ENCODE assay signal across 12 cellular contexts in the genomic region with DNA sequence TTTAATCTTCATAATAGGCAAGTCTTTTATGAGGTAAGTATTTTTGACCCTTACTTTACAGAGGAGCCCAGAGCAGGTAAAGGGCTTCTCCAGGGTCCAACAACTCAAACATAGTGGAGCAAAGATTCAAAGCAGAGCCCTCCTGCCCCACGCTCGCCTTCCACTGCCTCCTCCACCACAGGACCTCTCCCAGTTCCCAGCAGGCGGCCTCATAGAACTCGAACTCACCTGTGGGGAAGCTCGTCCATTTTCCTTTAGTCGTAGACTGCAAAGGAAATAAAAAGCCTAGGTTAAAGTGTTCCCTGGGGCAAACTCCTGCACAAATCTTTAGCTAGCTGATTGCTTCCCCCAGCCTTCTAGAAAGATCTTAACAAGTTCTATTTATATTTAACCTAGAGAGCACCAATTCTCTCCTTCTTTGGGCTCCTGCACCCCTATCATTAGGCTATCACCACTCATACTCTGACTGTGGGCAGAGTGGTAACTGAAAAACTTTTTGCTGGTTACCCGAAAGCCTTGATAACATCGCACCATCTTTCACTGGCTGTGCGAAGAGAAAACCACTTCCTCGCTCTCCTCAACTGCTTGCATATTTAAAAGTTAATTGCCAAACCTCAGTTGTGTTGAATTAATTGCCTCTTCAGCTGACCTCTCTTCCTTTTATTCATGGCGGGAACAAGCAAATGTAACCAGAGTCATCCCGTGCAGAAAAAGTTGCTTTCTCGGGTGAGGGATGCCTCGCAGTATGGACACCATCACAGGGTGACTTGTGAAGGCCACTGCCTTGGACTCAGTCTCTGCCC.
DNase-seq lines count a peak whose midpoint lies in the region; ATAC-seq, FAIRE-seq and TF ChIP-seq lines count a peak whose summit lies in the region.
"Had no signal": no experiment of that assay in that cellular context is flagged by ENCODE, and none has a peak within 500 bp of the region (broad histone marks: within the 10 kb centered on the region; RNA-seq: fewer than 3 reads in every experiment).

No MANE protein-coding gene starts in this region.

- no peak overlapping the region for H3K4me3 ChIP-seq in parathyroid adenoma (ENCODE audit: low read depth, low read length)
- H3K4me3 ChIP-seq: psoas muscle had no signal

- peaks cover 29% of the 10 kb centered on the region for H3K4me1 ChIP-seq in parathyroid adenoma
- H3K4me1 ChIP-seq: psoas muscle had no signal

- FAIRE-seq in D721Med (lab: Jason Lieb, UNC): no peak

- ATAC-seq in GM18498 (IDR thresholded peaks at IDR 0.05; ENCODE audit: unreplicated experiment) (peak; percentile 78), HG02759 (IDR thresholded peaks at IDR 0.05; ENCODE audit: unreplicated experiment) (peak; percentile 58), GM19023 (IDR thresholded peaks at IDR 0.05; ENCODE audit: unreplicated experiment) (no peak), HG03342 (IDR thresholded peaks at IDR 0.05; ENCODE audit: unreplicated experiment) (no peak), GM21515 (IDR thresholded peaks at IDR 0.05; ENCODE audit: unreplicated experiment) (no peak)
- ATAC-seq in activated CD4-positive, CD25-positive, alpha-beta regulatory T cell treated with anti-CD3 and anti-CD28 coated beads, Interleukin-2, amount 50 U/mL, for 24 hours: peak; percentile 97 to 98
- ATAC-seq: psoas muscle had no signal

- H3K4me2 ChIP-seq in parathyroid adenoma (ENCODE audit: low read length): no peak overlapping the region

- H3K9me3 ChIP-seq in parathyroid adenoma (ENCODE audit: control insufficient read depth, low read length): no peaks in the 10 kb centered on the region
- H3K9me3 ChIP-seq: psoas muscle had no signal

- TF ChIP-seq CTCF in parathyroid adenoma (IDR thresholded peaks at IDR 0.05) (no peak), D721Med (IDR thresholded peaks at IDR 0.05; ENCODE audit: insufficient read depth, missing control alignments) (no peak)

- no peak overlapping the region for H2AFZ ChIP-seq in parathyroid adenoma

- no peaks in the 10 kb centered on the region for H3K79me2 ChIP-seq in parathyroid adenoma

- no peaks in the 10 kb centered on the region for H3K36me3 ChIP-seq in parathyroid adenoma (ENCODE audit: control insufficient read depth, insufficient read depth, low read length)

- H3K27me3 ChIP-seq in parathyroid adenoma (ENCODE audit: control insufficient read depth, insufficient read depth, low read length): no peaks in the 10 kb centered on the region

- peak overlapping the region; percentile 50 for H3K27ac ChIP-seq in parathyroid adenoma
- H3K27ac ChIP-seq: psoas muscle, VCaP had no signal

- H3K9ac ChIP-seq in parathyroid adenoma: no peak overlapping the region

- no peak for DNase-seq in D721Med (ENCODE audit: insufficient read length, low spot score)
- DNase-seq: dermis blood vessel endothelial cell, NCI-H524 treated with DMSO at 0.1 percent for 48 hours, psoas muscle had no signal

Comparison
In these comparisons a context has a peak if more than half of its experiments do, and no peak if none do; other contexts are left out.
1. ATAC-seq: peak in GM18498 (single experiment), HG02759 (single experiment) and activated CD4-positive, CD25-positive, alpha-beta regulatory T cell treated with anti-CD3 and anti-CD28 coated beads, Interleukin-2, amount 50 U/mL, for 24 hours (2 of 2); none in GM19023 (single experiment), HG03342 (single experiment) and GM21515 (single experiment).